ENCODE assay signal across 33 cellular contexts in the genomic region with DNA sequence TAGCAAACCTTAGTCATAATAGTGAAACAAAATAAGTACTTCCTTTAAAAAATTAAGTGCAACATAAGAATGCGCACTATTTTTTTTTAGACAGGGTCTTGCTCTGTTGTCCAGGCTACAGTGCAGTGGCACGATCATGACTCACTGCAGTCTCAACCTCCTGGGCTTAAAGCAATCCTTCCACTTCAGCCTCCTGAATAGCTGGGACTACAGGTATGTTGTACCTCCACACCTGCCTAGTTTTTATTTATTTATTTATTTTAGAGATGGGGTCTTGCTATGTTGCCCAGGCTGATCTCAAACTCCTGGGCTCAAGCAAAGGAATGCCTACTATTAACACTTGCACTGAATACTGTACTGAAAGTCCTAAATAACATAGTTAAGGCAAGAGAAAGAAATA.
"Had no signal": no experiment of that assay in that cellular context is flagged by ENCODE, and none has a peak within 500 bp of the region (broad histone marks: within the 10 kb centered on the region; RNA-seq: fewer than 3 reads in every experiment).

No MANE protein-coding gene starts in this region.

- H3K9me3 ChIP-seq: neutrophil, ovary, psoas muscle, spleen, suprapubic skin, testis, tibial artery, transverse colon, upper lobe of right lung, uterus had no signal

- H3K4me3 ChIP-seq: ovary, psoas muscle, skin epidermis, smooth muscle cell, spleen, suprapubic skin, testis, tibial artery, transverse colon, upper lobe of right lung, uterus had no signal

- H3K9me3 Mint-ChIP-seq: naive thymus-derived CD8-positive, alpha-beta T cell; natural killer cell treated with Interleukin-12 subunit alpha and Interleukin-12 subunit beta and Interleukin-15 and Interleukin-18, amount 100 ng/mL, for 72 hours; nephron progenitor cell; neural crest cell; stimulated activated memory B cell treated with anti-CD40 and anti-IgM and Interleukin-4, amounts not matched to agents 10 μg/mL and 1 μg/mL and 100 μg/mL, for 72 hours; stimulated activated naive CD8-positive, alpha-beta T cell treated with anti-CD3 and anti-CD28 coated beads, Interleukin-15, amount 100 ng/mL, for 72 hours; type B pancreatic cell had no signal

- DNase-seq: naive thymus-derived CD8-positive, alpha-beta T cell; nephron progenitor cell; nucleus accumbens; ovary; posterior cingulate gyrus; psoas muscle; right cardiac atrium; spleen; stimulated activated CD4-positive, alpha-beta T cell treated with anti-CD3 and anti-CD28 coated beads, Interleukin-12 subunit alpha, Interleukin-12 subunit beta, amount 100 ng/mL, for 4 hours; stimulated activated CD4-positive, alpha-beta T cell treated with anti-CD3 and anti-CD28 coated beads, Interleukin-1b, Interleukin-23, amount 100 ng/mL, for 48 hours; stimulated activated CD4-positive, alpha-beta T cell treated with anti-CD3 and anti-CD28 coated beads, Interleukin-4, amount 100 ng/mL, for 1 hour; stimulated activated CD4-positive, alpha-beta T cell treated with anti-CD3 and anti-CD28 coated beads, Interleukin-4, amount 100 ng/mL, for 4 hours; stimulated activated CD8-positive, alpha-beta memory T cell treated with anti-CD3 and anti-CD28 coated beads, Interleukin-4, amount 100 ng/mL, for 48 hours; stimulated activated naive CD4-positive, alpha-beta T cell; stimulated activated naive CD8-positive, alpha-beta T cell treated with anti-CD3 and anti-CD28 coated beads, Interleukin-15, amount 100 ng/mL, for 72 hours; stimulated activated naive CD8-positive, alpha-beta T cell treated with anti-CD3 and anti-CD28 coated beads, Interleukin-15, Interleukin-2, amounts not matched to agents 100 U/mL and 50 U/mL, for 24 hours; substantia nigra; testis; tibial artery; transverse colon; upper lobe of right lung; uterus had no signal

- ATAC-seq: naive thymus-derived CD8-positive, alpha-beta T cell; natural killer cell treated with Interleukin-12 subunit alpha and Interleukin-12 subunit beta and Interleukin-15 and Interleukin-18, amount 100 ng/mL, for 72 hours; psoas muscle; right cardiac atrium; sciatic nerve; stimulated activated memory B cell treated with anti-CD40 and anti-IgM and Interleukin-4, amounts not matched to agents 10 μg/mL and 1 μg/mL and 100 μg/mL, for 72 hours; stimulated activated naive CD8-positive, alpha-beta T cell treated with anti-CD3 and anti-CD28 coated beads, Interleukin-15, amount 100 ng/mL, for 72 hours; stimulated activated naive CD8-positive, alpha-beta T cell treated with anti-CD3 and anti-CD28 coated beads, Interleukin-15, Interleukin-2, amounts not matched to agents 100 U/mL and 50 U/mL, for 24 hours; upper lobe of right lung had no signal

- H2AFZ ChIP-seq: parathyroid adenoma had no signal

- H3K27ac Mint-ChIP-seq: naive thymus-derived CD8-positive, alpha-beta T cell; natural killer cell treated with Interleukin-12 subunit alpha and Interleukin-12 subunit beta and Interleukin-15 and Interleukin-18, amount 100 ng/mL, for 72 hours; nephron progenitor cell; progenitor cell of endocrine pancreas; stimulated activated memory B cell treated with anti-CD40 and anti-IgM and Interleukin-4, amounts not matched to agents 10 μg/mL and 1 μg/mL and 100 μg/mL, for 72 hours; type B pancreatic cell had no signal

- H3K36me3 ChIP-seq: ovary, suprapubic skin, tibial artery, transverse colon, upper lobe of right lung, uterus had no signal

- H3K4me3 Mint-ChIP-seq: naive thymus-derived CD8-positive, alpha-beta T cell; natural killer cell treated with Interleukin-12 subunit alpha and Interleukin-12 subunit beta and Interleukin-15 and Interleukin-18, amount 100 ng/mL, for 72 hours; nephron progenitor cell; neural crest cell; stimulated activated memory B cell treated with anti-CD40 and anti-IgM and Interleukin-4, amounts not matched to agents 10 μg/mL and 1 μg/mL and 100 μg/mL, for 72 hours; stimulated activated naive CD8-positive, alpha-beta T cell treated with anti-CD3 and anti-CD28 coated beads, Interleukin-15, amount 100 ng/mL, for 72 hours; type B pancreatic cell had no signal

- H3K27ac ChIP-seq: neutrophil, ovary, parathyroid adenoma, psoas muscle, skin epidermis, spleen, suprapubic skin, testis, tibial artery, transverse colon, upper lobe of right lung, uterus had no signal

- H3K36me3 Mint-ChIP-seq: natural killer cell treated with Interleukin-12 subunit alpha and Interleukin-12 subunit beta and Interleukin-15 and Interleukin-18, amount 100 ng/mL, for 72 hours had no signal

- H3K27me3 Mint-ChIP-seq: naive thymus-derived CD8-positive, alpha-beta T cell; natural killer cell treated with Interleukin-12 subunit alpha and Interleukin-12 subunit beta and Interleukin-15 and Interleukin-18, amount 100 ng/mL, for 72 hours; progenitor cell of endocrine pancreas; stimulated activated memory B cell treated with anti-CD40 and anti-IgM and Interleukin-4, amounts not matched to agents 10 μg/mL and 1 μg/mL and 100 μg/mL, for 72 hours; stimulated activated naive CD8-positive, alpha-beta T cell treated with anti-CD3 and anti-CD28 coated beads, Interleukin-15, amount 100 ng/mL, for 72 hours; type B pancreatic cell had no signal

- H3K9ac ChIP-seq: parathyroid adenoma had no signal

- H3K27me3 ChIP-seq: neutrophil, ovary, spleen, suprapubic skin, testis, tibial artery, transverse colon, upper lobe of right lung, uterus had no signal

- H3K4me2 ChIP-seq: smooth muscle cell had no signal

- H3K4me1 ChIP-seq: parathyroid adenoma, psoas muscle, testis, upper lobe of right lung, uterus had no signal

- H3K4me1 Mint-ChIP-seq: nephron progenitor cell; stimulated activated naive CD8-positive, alpha-beta T cell treated with anti-CD3 and anti-CD28 coated beads, Interleukin-15, amount 100 ng/mL, for 72 hours had no signal
